ENCODE assay signal across 2 cellular contexts in genomic region chr10:92291921-92292860, GRCh38.
TF ChIP-seq lines count a peak whose summit lies in the region.

No MANE protein-coding gene starts in this region.

TF ChIP-seq in IMR-90, 13 proteins besides CTCF, POLR2A, EP300 and RAD21:
- peak; percentile 44 for TF ChIP-seq SMC3 (IDR thresholded peaks at IDR 0.05; ENCODE audit: low read depth, low read length)
- no peak for TF ChIP-seq MXI1 (IDR thresholded peaks at IDR 0.05; ENCODE audit: borderline replicate concordance, low read depth, low read length)
TF ChIP-seq in IMR-90: peak in this region for 1.

TF ChIP-seq in GM12878, 131 proteins besides CTCF, POLR2A, EP300 and RAD21 (continues in another document):
- no peak for TF ChIP-seq ESRRA (IDR thresholded peaks at IDR 0.05; ENCODE audit: low read length)
- TF ChIP-seq, protein P1, sequence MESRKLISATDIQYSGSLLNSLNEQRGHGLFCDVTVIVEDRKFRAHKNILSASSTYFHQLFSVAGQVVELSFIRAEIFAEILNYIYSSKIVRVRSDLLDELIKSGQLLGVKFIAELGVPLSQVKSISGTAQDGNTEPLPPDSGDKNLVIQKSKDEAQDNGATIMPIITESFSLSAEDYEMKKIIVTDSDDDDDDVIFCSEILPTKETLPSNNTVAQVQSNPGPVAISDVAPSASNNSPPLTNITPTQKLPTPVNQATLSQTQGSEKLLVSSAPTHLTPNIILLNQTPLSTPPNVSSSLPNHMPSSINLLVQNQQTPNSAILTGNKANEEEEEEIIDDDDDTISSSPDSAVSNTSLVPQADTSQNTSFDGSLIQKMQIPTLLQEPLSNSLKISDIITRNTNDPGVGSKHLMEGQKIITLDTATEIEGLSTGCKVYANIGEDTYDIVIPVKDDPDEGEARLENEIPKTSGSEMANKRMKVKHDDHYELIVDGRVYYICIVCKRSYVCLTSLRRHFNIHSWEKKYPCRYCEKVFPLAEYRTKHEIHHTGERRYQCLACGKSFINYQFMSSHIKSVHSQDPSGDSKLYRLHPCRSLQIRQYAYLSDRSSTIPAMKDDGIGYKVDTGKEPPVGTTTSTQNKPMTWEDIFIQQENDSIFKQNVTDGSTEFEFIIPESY (IDR thresholded peaks at IDR 0.05), result no peak
- no peak for TF ChIP-seq ZNF592 (IDR thresholded peaks at IDR 0.05)
- TF ChIP-seq MYC (IDR thresholded peaks at IDR 0.05; ENCODE audit: insufficient read depth, insufficient read length, insufficient replicate concordance, low read length, severe bottlenecking), result no peak
- no peak for TF ChIP-seq ZSCAN29 (IDR thresholded peaks at IDR 0.05)
- no peak for TF ChIP-seq BCL11A (IDR thresholded peaks at IDR 0.05; ENCODE audit: low read depth, low read length)
- TF ChIP-seq ETV6 (conservative IDR thresholded peaks at IDR 0.05 in 1 of 2, IDR thresholded peaks at IDR 0.05 in 1 of 2; ENCODE audit: borderline replicate concordance in 1 of 2, low read depth in 1 of 2), result no peak
- no peak for TF ChIP-seq JUNB (IDR thresholded peaks at IDR 0.05)
- TF ChIP-seq RAD51 (IDR thresholded peaks at IDR 0.05), result no peak
- TF ChIP-seq CUX1 (IDR thresholded peaks at IDR 0.05; ENCODE audit: insufficient replicate concordance, low read depth, low read length), result no peak
- TF ChIP-seq CBX5 (IDR thresholded peaks at IDR 0.05; ENCODE audit: low read depth), result no peak
- TF ChIP-seq SKIL (IDR thresholded peaks at IDR 0.05; ENCODE audit: low read depth, poor library complexity, severe bottlenecking), result peak; percentile 53
- TF ChIP-seq RFX5 (IDR thresholded peaks at IDR 0.05; ENCODE audit: low read depth, low read length), result no peak
- TF ChIP-seq RUNX3 (IDR thresholded peaks at IDR 0.05; ENCODE audit: low read length), result peak; percentile 11; the same call in 1 of the 2 replicates
- no peak for TF ChIP-seq SREBF1 (IDR thresholded peaks at IDR 0.05; ENCODE audit: low read length)
- no peak for TF ChIP-seq RCOR1 (conservative IDR thresholded peaks at IDR 0.05; ENCODE audit: low read depth, low read length)
- TF ChIP-seq HDAC6 (IDR thresholded peaks at IDR 0.05; ENCODE audit: unreplicated experiment), result no peak
- no peak for TF ChIP-seq SRF (IDR thresholded peaks at IDR 0.05; ENCODE audit: low read depth in 2 of 2, low read length in 2 of 2)
- no peak for TF ChIP-seq MXI1 (IDR thresholded peaks at IDR 0.05; ENCODE audit: low read depth, low read length)
- TF ChIP-seq SPI1 (IDR thresholded peaks at IDR 0.05; ENCODE audit: borderline replicate concordance, insufficient read depth, low read depth, low read length), result no peak
- no peak for TF ChIP-seq KDM1A (IDR thresholded peaks at IDR 0.05; ENCODE audit: borderline replicate concordance)
- TF ChIP-seq WRNIP1 (IDR thresholded peaks at IDR 0.05; ENCODE audit: borderline replicate concordance, low read depth, low read length), result 0 out of 2 replicates have a peak, but pooled peaks have one; percentile 75
- TF ChIP-seq IRF5 (IDR thresholded peaks at IDR 0.05; ENCODE audit: borderline replicate concordance), result no peak
- TF ChIP-seq GABPA (IDR thresholded peaks at IDR 0.05; ENCODE audit: low read depth), result no peak
- no peak for TF ChIP-seq ZBTB4 (CRISPR knock-in tag; IDR thresholded peaks at IDR 0.05)
- no peak for TF ChIP-seq ZNF24 (IDR thresholded peaks at IDR 0.05)
- TF ChIP-seq BACH1 (IDR thresholded peaks at IDR 0.05; ENCODE audit: borderline replicate concordance), result no peak
- TF ChIP-seq ZBTB40 (IDR thresholded peaks at IDR 0.05; ENCODE audit: borderline replicate concordance), result no peak
- TF ChIP-seq KAT2A (conservative IDR thresholded peaks at IDR 0.05; ENCODE audit: control insufficient read depth, low read depth, low read length), result no peak
- no peak for TF ChIP-seq ZBED1 (IDR thresholded peaks at IDR 0.05; ENCODE audit: borderline replicate concordance)
- TF ChIP-seq SIX5 (IDR thresholded peaks at IDR 0.05; ENCODE audit: low read depth, low read length, severe bottlenecking), result no peak
- TF ChIP-seq SMC3 (IDR thresholded peaks at IDR 0.05; ENCODE audit: borderline replicate concordance, low read length), result peak; percentile 68; the same call in 1 of the 2 replicates
- no peak for TF ChIP-seq YBX1 (IDR thresholded peaks at IDR 0.05)
- TF ChIP-seq NR2F1 (conservative IDR thresholded peaks at IDR 0.05), result 0 out of 2 replicates have a peak, but pooled peaks have one; percentile 15
- no peak for TF ChIP-seq TCF3 (IDR thresholded peaks at IDR 0.05; ENCODE audit: borderline replicate concordance, insufficient read depth, low read depth, low read length)
- peak; percentile 60; the same call in 1 of the 2 replicates for TF ChIP-seq SMARCA5 (IDR thresholded peaks at IDR 0.05)
- no peak for TF ChIP-seq TCF12 (IDR thresholded peaks at IDR 0.05; ENCODE audit: low read depth, low read length)
